Comparison of ENCODE assay signal across 23 cellular contexts in the genomic region with DNA sequence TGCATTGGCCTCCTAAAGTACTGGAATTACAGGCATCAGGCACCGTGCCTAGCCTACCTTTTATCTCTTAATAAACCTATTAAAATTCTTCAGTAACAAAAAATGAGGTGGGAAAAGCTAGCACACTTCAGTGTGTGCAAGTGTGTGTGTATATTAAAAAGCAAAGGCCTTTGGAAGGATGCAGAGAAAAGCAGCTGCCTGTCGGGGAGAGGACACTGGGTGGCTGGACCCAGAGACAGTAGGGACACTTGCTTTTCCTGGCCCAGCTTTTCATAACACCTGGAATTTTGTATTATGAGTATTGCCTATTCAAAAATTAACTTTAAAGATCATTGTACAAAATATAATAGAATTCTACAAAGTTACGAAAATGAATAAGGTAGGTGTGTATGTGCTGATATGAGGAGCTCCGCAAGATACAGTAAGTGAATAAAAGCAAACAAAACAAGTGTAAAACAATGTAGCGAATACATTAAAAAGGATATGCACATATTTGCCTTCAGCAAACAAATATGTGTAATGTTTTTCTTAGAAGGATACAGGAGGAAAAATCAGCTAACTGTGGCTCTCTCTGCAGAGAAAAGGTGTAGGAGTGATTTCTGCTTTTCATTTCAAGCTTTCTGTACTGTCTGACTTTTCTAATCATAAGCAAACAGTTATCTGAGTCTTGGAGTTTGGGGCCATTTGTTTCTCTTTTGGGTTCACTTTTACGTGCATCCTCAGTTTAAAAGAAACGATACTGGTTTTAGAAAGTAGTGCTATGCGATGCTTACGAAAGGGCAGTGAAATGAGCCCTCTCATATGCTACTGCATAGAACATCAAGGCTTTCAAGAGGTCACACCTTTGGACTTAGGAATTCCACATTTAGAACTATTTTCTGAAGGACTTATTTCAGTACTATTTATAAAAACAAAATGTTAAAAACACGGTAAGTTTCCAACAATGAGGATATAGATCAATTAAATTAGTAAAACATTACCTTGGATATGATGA.
"Had no signal": no experiment of that assay in that cellular context is flagged by ENCODE, and none has a peak within 500 bp of the region (broad histone marks: within the 10 kb centered on the region; RNA-seq: fewer than 3 reads in every experiment).

No MANE protein-coding gene starts in this region.

- DNase-seq: colonic mucosa; dermis blood vessel endothelial cell; effector memory CD8-positive, alpha-beta T cell; gastrocnemius medialis; head of caudate nucleus; kidney; naive thymus-derived CD8-positive, alpha-beta T cell; nephron progenitor cell; nucleus accumbens; stimulated activated CD4-positive, alpha-beta T cell treated with anti-CD3 and anti-CD28 coated beads, Interleukin-12 subunit alpha, Interleukin-12 subunit beta, amount 100 ng/mL, for 4 hours; stimulated activated CD4-positive, alpha-beta T cell treated with anti-CD3 and anti-CD28 coated beads, Interleukin-1b, Interleukin-23, amount 100 ng/mL, for 48 hours; stimulated activated CD4-positive, alpha-beta T cell treated with anti-CD3 and anti-CD28 coated beads, Interleukin-4, amount 100 ng/mL, for 1 hour; stimulated activated CD8-positive, alpha-beta memory T cell treated with anti-CD3 and anti-CD28 coated beads, Interleukin-4, amount 100 ng/mL, for 48 hours; stimulated activated naive CD4-positive, alpha-beta T cell; stimulated activated naive CD8-positive, alpha-beta T cell treated with anti-CD3 and anti-CD28 coated beads, Interleukin-15, amount 100 ng/mL, for 72 hours; transverse colon had no signal

- H3K27ac ChIP-seq: colonic mucosa, gastrocnemius medialis, prostate gland, right atrium auricular region, suprapubic skin, transverse colon, vagina had no signal

- H3K9me3 ChIP-seq: colonic mucosa, gastrocnemius medialis, prostate gland, right atrium auricular region, suprapubic skin, transverse colon, vagina had no signal

- H3K4me3 ChIP-seq: colonic mucosa, gastrocnemius medialis, prostate gland, right atrium auricular region, smooth muscle cell, suprapubic skin, transverse colon, vagina had no signal

- H3K4me1 ChIP-seq: colonic mucosa, gastrocnemius medialis, prostate gland, right atrium auricular region, vagina had no signal

- H3K36me3 ChIP-seq: prostate gland had no signal

- H3K27me3 ChIP-seq: colonic mucosa, gastrocnemius medialis, right atrium auricular region, suprapubic skin, transverse colon, vagina had no signal

- ATAC-seq: effector memory CD8-positive, alpha-beta T cell; gastrocnemius medialis; left lobe of liver; naive thymus-derived CD8-positive, alpha-beta T cell; sciatic nerve; stimulated activated naive CD8-positive, alpha-beta T cell treated with anti-CD3 and anti-CD28 coated beads, Interleukin-15, amount 100 ng/mL, for 72 hours had no signal
